ENCODE assay signal across 11 cellular contexts in genomic region chr1:11803924-11804665, GRCh38. TPM values are rescaled to one million over a fixed set of nuclear protein-coding genes. Genes with fewer than 3 reads are reported as not detected.
A peak's percentile ranks its signal among the peaks of the same experiment; 100 is the strongest.
DNase-seq lines count a peak whose midpoint lies in the region; ATAC-seq and TF ChIP-seq lines count a peak whose summit lies in the region.
"Not testable (repeated sequence)": the region's sequence is repeated elsewhere in the genome, so short reads cannot be mapped to it uniquely, and the experiment has no call there.
"Had no signal": no experiment of that assay in that cellular context is flagged by ENCODE, and none has a peak within 500 bp of the region (broad histone marks: within the 10 kb centered on the region; RNA-seq: fewer than 3 reads in every experiment).

No MANE protein-coding gene starts in this region.

- WGBS in GM23248 (ENCODE audit: low coverage in 1 of 2, low lambda C conversion rate in 2 of 2, missing lambda C conversion rate in 2 of 2), 2 experiments = 36% methylated on average over 8 to 9 of the region's 9 CpGs
- WGBS in hepatocyte (ENCODE audit: low lambda C conversion rate, missing lambda C conversion rate) = 78% methylated on average over 9 of the region's 9 CpGs
- 61 to 75% (median 72%) methylated on average over 9 of the region's 9 CpGs for WGBS in spleen, 5 donors

- H3K79me2 ChIP-seq in GM23248 (ENCODE audit: insufficient read depth) (peaks cover 46% of the 10 kb centered on the region), hepatocyte (peaks cover 52% of the 10 kb centered on the region)

- not testable (repeated sequence) for H3K9me3 ChIP-seq in GM23248 (ENCODE audit: low read depth); Panc1 (ENCODE audit: control insufficient read depth, insufficient read depth, low read depth, low read length); hepatocyte (ENCODE audit: low read depth); spleen

- H3K36me3 Mint-ChIP-seq in activated naive CD4-positive, alpha-beta T cell treated with anti-CD3 and anti-CD28 coated beads for 36 hours (ENCODE audit: low read depth) = peaks cover 11% of the 10 kb centered on the region
- H3K36me3 Mint-ChIP-seq in natural killer cell = not testable (repeated sequence)

- H3K9me2 ChIP-seq in GM23248 (ENCODE audit: insufficient read depth); hepatocyte (replicated peaks; ENCODE audit: insufficient read depth): not testable (repeated sequence)

- H3K4me3 Mint-ChIP-seq in activated naive CD4-positive, alpha-beta T cell treated with anti-CD3 and anti-CD28 coated beads for 36 hours = peak overlapping the region; percentile 99
- H3K4me3 Mint-ChIP-seq in natural killer cell = peak overlapping the region; percentile 99

- POLR2A ChIA-PET in Panc1 (lab: Charles Lee) = interaction anchor here (1.0 kb wide), 1 partner anchor 104 kb away, joined by 5 read pairs; no protein-coding TSS in a partner anchor

- H3K9me3 Mint-ChIP-seq in activated naive CD4-positive, alpha-beta T cell treated with anti-CD3 and anti-CD28 coated beads for 36 hours; natural killer cell: not testable (repeated sequence)

- H3F3A ChIP-seq in GM23248 (ENCODE audit: insufficient read depth) = peaks cover 26% of the 10 kb centered on the region

- intact Hi-C loops in Panc1 (cut with micrococcal nuclease; ENCODE audit: unreplicated experiment); activated naive CD4-positive, alpha-beta T cell treated with anti-CD3 and anti-CD28 coated beads for 36 hours (cut with micrococcal nuclease): not testable (repeated sequence)
- intact Hi-C loops in dorsolateral prefrontal cortex (cut with DNase I) = loop anchor here in 1 of 2 donors (10.0 kb wide), 1 partner anchor 159 kb away; no protein-coding TSS in a partner anchor
- intact Hi-C loops in natural killer cell (cut with micrococcal nuclease) = loop anchor here (2.0 to 10.0 kb wide), 2 partner anchors 67 to 149 kb away; partner anchors contain the start of genes AGTRAP, FBXO2 and FBXO44
- intact Hi-C loops in spleen (cut with DNase I; ENCODE audit: low total_unique reads) = loop anchor here (5.0 kb wide), 1 partner anchor 72 kb away; no protein-coding TSS in a partner anchor

- H2AFZ ChIP-seq in GM23248 = peak overlapping the region; percentile 72
- not testable (repeated sequence) for H2AFZ ChIP-seq in hepatocyte

- TF ChIP-seq POLR2A in spleen (IDR thresholded peaks at IDR 0.05) = not testable (repeated sequence)

- not testable (repeated sequence) for ATAC-seq in Panc1, natural killer cell

- H3K4me3 ChIP-seq in GM23248 = peak overlapping the region; percentile 84
- peak overlapping the region; percentile 74 to 93 for H3K4me3 ChIP-seq in Panc1 (ENCODE audit: low read depth in 2 of 2, low read length in 2 of 2)
- H3K4me3 ChIP-seq in dorsolateral prefrontal cortex = peak overlapping the region in 53 of 59 donors; percentile 38 to 100 (median 92)
- not testable (repeated sequence) for H3K4me3 ChIP-seq in hepatocyte
- peak overlapping the region in 7 of 8 donors; percentile 74 to 97 (median 84) for H3K4me3 ChIP-seq in spleen

- not testable (repeated sequence) for H3K27me3 ChIP-seq in GM23248 (replicated peaks; ENCODE audit: insufficient read depth); Panc1 (ENCODE audit: control insufficient read depth, insufficient read depth, low read length); dorsolateral prefrontal cortex; hepatocyte; spleen (replicated peaks in 1 of 7)

- peak overlapping the region; percentile 84 for H3K9ac ChIP-seq in GM23248

- H3K4me1 ChIP-seq in GM23248 (ENCODE audit: insufficient read depth) (peaks cover 28% of the 10 kb centered on the region), Panc1 (ENCODE audit: control insufficient read depth, insufficient read depth, low read length) (peaks cover 41% of the 10 kb centered on the region), hepatocyte (ENCODE audit: insufficient read depth) (peaks cover 29% of the 10 kb centered on the region), spleen (peaks cover 51 to 93% (median 77%) of the 10 kb centered on the region in 6 donors)

- not testable (repeated sequence) for H3K36me3 ChIP-seq in GM23248 (ENCODE audit: low read depth); Panc1 (ENCODE audit: control insufficient read depth, insufficient read depth, low read length); hepatocyte (replicated peaks; ENCODE audit: insufficient read depth, low read depth)
- H3K36me3 ChIP-seq in spleen = peaks cover 0 to 42% (median 30%) of the 10 kb centered on the region in 6 donors

- H3K27ac Mint-ChIP-seq in activated naive CD4-positive, alpha-beta T cell treated with anti-CD3 and anti-CD28 coated beads for 36 hours = peak overlapping the region; percentile 58
- H3K27ac Mint-ChIP-seq in natural killer cell = peak overlapping the region; percentile 95 to 97

- H3K27me3 Mint-ChIP-seq in activated naive CD4-positive, alpha-beta T cell treated with anti-CD3 and anti-CD28 coated beads for 36 hours (ENCODE audit: low read depth); natural killer cell (ENCODE audit: low read depth in 2 of 2): not testable (repeated sequence)

- peaks cover 56% of the 10 kb centered on the region for H3K4me1 Mint-ChIP-seq in activated naive CD4-positive, alpha-beta T cell treated with anti-CD3 and anti-CD28 coated beads for 36 hours (ENCODE audit: low read depth)
- H3K4me1 Mint-ChIP-seq in natural killer cell = peaks cover 68% of the 10 kb centered on the region in 2 donors

- H3K27ac ChIP-seq in 22Rv1 (peak overlapping the region; percentile 87), GM23248 (peak overlapping the region; percentile 79), Panc1 (ENCODE audit: low read length) (peak overlapping the region; percentile 94), dorsolateral prefrontal cortex (peak overlapping the region in 58 of 59 donors; percentile 7 to 99 (median 95)), hepatocyte (peak overlapping the region; percentile 99), spleen (peak overlapping the region; percentile 86 to 98 (median 97))

- not testable (repeated sequence) for TF ChIP-seq CTCF in 22Rv1 (IDR thresholded peaks at IDR 0.05); Panc1 (IDR thresholded peaks at IDR 0.05); dorsolateral prefrontal cortex (IDR thresholded peaks at IDR 0.05 in 54 of 56, conservative IDR thresholded peaks at IDR 0.05 in 2 of 56; ENCODE audit: low read depth in 1 of 56, partially characterized antibody in 56 of 56); hepatocyte (IDR thresholded peaks at IDR 0.05; ENCODE audit: poor library complexity); natural killer cell (IDR thresholded peaks at IDR 0.05); spleen (IDR thresholded peaks at IDR 0.05 in 8 of 11, conservative IDR thresholded peaks at IDR 0.05 in 3 of 11)

- peak overlapping the region; percentile 97 for H3K4me2 ChIP-seq in GM23248 (ENCODE audit: unreplicated experiment)
- H3K4me2 ChIP-seq in hepatocyte = peak overlapping the region; percentile 87

- in situ Hi-C loops in GM23248 (cut with MboI); Panc1 (cut with HindIII; ENCODE audit: low pct_unique_long_range_greater_than_20kb, low sequenced_read_pairs): not testable (repeated sequence)

- CTCF ChIA-PET in Panc1 (lab: Charles Lee) = interaction anchor here (0.9 kb wide), 1 partner anchor 19 kb away, joined by 3 read pairs; no protein-coding TSS in a partner anchor
- CTCF ChIA-PET in activated naive CD4-positive, alpha-beta T cell treated with anti-CD3 and anti-CD28 coated beads for 36 hours (lab: Charles Lee) = interaction anchor here (1.0 kb wide), 1 partner anchor 162 kb away, joined by 3 read pairs; no protein-coding TSS in a partner anchor

- not testable (repeated sequence) for H4K20me1 ChIP-seq in GM23248 (ENCODE audit: insufficient read depth)
- H4K20me1 ChIP-seq in hepatocyte (ENCODE audit: insufficient read depth, poor library complexity, severe bottlenecking) = peaks cover 11% of the 10 kb centered on the region

- TSS peak; percentile 83 for BruUV-seq in Panc1 (replicated peaks; lab: Mats Ljungman, UMichigan)

- not testable (repeated sequence) for DNase-seq in GM23248; Panc1 (ENCODE audit: low read depth, low spot score); activated naive CD4-positive, alpha-beta T cell treated with anti-CD3 and anti-CD28 coated beads for 36 hours; dorsolateral prefrontal cortex; hepatocyte (ENCODE audit: low spot score); natural killer cell; spleen

RNA-seq across cellular contexts. Expression of gene MTHFR, which starts 1.7 kb away (rescaled TPM):
- 6.6 and 16.1 TPM in 2 replicates for total RNA-seq in GM23248 (2014; rRNA removed; shearing (Covaris generic))
- polyA plus RNA-seq in GM23248 (2016; fragmentation: Nextera tagmentation; extraction: Ambion mirVana) = 5.1 and 6.5 TPM in 2 replicates
- total RNA-seq in Panc1 (2021; ENCODE audit: unreplicated experiment) = 37.4 TPM
- polyA plus RNA-seq in Panc1 (2012; ENCODE audit: insufficient read length) = 21.0 TPM
- total RNA-seq in activated naive CD4-positive, alpha-beta T cell treated with anti-CD3 and anti-CD28 coated beads for 36 hours = 1 to 10 TPM; 7.1 to 7.9 TPM
- 10 to 100 TPM; 31.4 to 70.6 (median 41.5) TPM for total RNA-seq in dorsolateral prefrontal cortex
- 29.3 and 31.0 TPM in 2 replicates for total RNA-seq in hepatocyte
- polyA plus RNA-seq in hepatocyte = 17.6 and 25.7 TPM in 2 replicates
- total RNA-seq in natural killer cell = 10 to 100 TPM; 61.8 to 78.4 (median 69.5) TPM
- total RNA-seq in spleen = 10 to 100 TPM; 46.5 to 79.8 (median 76.0) TPM
- polyA plus RNA-seq in spleen = 10 to 100 TPM in 1 of 3 donors, 1 to 10 TPM in 2; 6.7 to 23.4 (median 8.3) TPM

RNA-seq across cellular contexts. Expression of gene CLCN6, which starts 1.9 kb away (rescaled TPM):
- total RNA-seq in GM23248 (2014; rRNA removed; shearing (Covaris generic)) = 4.3 and 5.4 TPM in 2 replicates
- polyA plus RNA-seq in GM23248 (2016; fragmentation: Nextera tagmentation; extraction: Ambion mirVana) = 4.4 and 4.9 TPM in 2 replicates
- total RNA-seq in Panc1 (2021; ENCODE audit: unreplicated experiment) = 23.6 TPM
- polyA plus RNA-seq in Panc1 (2012; ENCODE audit: insufficient read length) = 11.3 TPM
- total RNA-seq in activated naive CD4-positive, alpha-beta T cell treated with anti-CD3 and anti-CD28 coated beads for 36 hours = 10 to 100 TPM; 11.3 to 11.6 TPM
- 10 to 100 TPM; 51.7 to 92.9 (median 69.7) TPM for total RNA-seq in dorsolateral prefrontal cortex
- 14.1 and 15.3 TPM in 2 replicates for total RNA-seq in hepatocyte
- 23.6 and 34.2 TPM in 2 replicates for polyA plus RNA-seq in hepatocyte
- total RNA-seq in natural killer cell = 10 to 100 TPM; 21.4 to 28.6 (median 25.6) TPM
- 10 to 100 TPM; 21.2 to 34.4 (median 27.9) TPM for total RNA-seq in spleen
- 10 to 100 TPM in 2 of 3 donors, 1 to 10 TPM in 1; 6.3 to 13.5 (median 12.4) TPM for polyA plus RNA-seq in spleen

RNA-seq across cellular contexts. Expression of gene C1orf167, which starts 42.1 kb away (rescaled TPM):
- not detected in 2 replicates for total RNA-seq in GM23248 (2014; rRNA removed; shearing (Covaris generic))
- polyA plus RNA-seq in GM23248 (2016; fragmentation: Nextera tagmentation; extraction: Ambion mirVana) (0.43 TPM in 1 of 2 replicates, not detected in the other), hepatocyte (0.37 TPM in 1 of 2 replicates, not detected in the other), spleen (1 to 10 TPM in 2 of 3 donors, under 1 TPM in 1; 0.96 to 1.7 (median 1.7) TPM)
- total RNA-seq in Panc1 (2021; ENCODE audit: unreplicated experiment) (not detected), dorsolateral prefrontal cortex (1 to 10 TPM in 2 of 120 experiments, under 1 TPM in 23, not detected in 95; 0.14 to 1.8 (median 0.57) TPM), hepatocyte (not detected in 2 replicates), natural killer cell (under 1 TPM in 1 of 3 donors, not detected in 2; 0.15 TPM), spleen (1 to 10 TPM in 1 of 7 donors, under 1 TPM in 5, not detected in 1; 0.74 to 4.8 (median 0.86) TPM)
- 1.6 TPM for polyA plus RNA-seq in Panc1 (2012; ENCODE audit: insufficient read length)
- total RNA-seq in activated naive CD4-positive, alpha-beta T cell treated with anti-CD3 and anti-CD28 coated beads for 36 hours = not detected
- total RNA-seq: G401, kidney epithelial cell, RPMI7951 had no signal

RNA-seq across cellular contexts. Expression of gene NPPA, which starts 43.5 kb away (rescaled TPM):
- total RNA-seq in GM23248 (2014; rRNA removed; shearing (Covaris generic)) = not detected in 2 replicates
- polyA plus RNA-seq in GM23248 (2016; fragmentation: Nextera tagmentation; extraction: Ambion mirVana) = not detected in 2 replicates
- not detected for total RNA-seq in Panc1 (2021; ENCODE audit: unreplicated experiment)
- polyA plus RNA-seq in Panc1 (2012; ENCODE audit: insufficient read length) = not detected
- not detected for total RNA-seq in activated naive CD4-positive, alpha-beta T cell treated with anti-CD3 and anti-CD28 coated beads for 36 hours
- total RNA-seq in dorsolateral prefrontal cortex = 1 to 10 TPM in 97 of 120 experiments, under 1 TPM in 14, not detected in 9; 0.58 to 9.9 (median 1.9) TPM
- not detected in 2 replicates for total RNA-seq in hepatocyte
- polyA plus RNA-seq in hepatocyte = 0.22 and 1.1 TPM in 2 replicates
- total RNA-seq in natural killer cell = not detected
- total RNA-seq in spleen = 1 to 10 TPM in 1 of 7 donors, not detected in 6; 2.6 TPM
- polyA plus RNA-seq in spleen = 1 to 10 TPM in 1 of 3 donors, under 1 TPM in 2; 0.22 to 2.9 (median 0.24) TPM
- total RNA-seq: G401, kidney epithelial cell, RPMI7951 had no signal

RNA-seq across cellular contexts. Expression of gene NPPB, which starts 54.6 kb away (rescaled TPM):
- not detected in 2 replicates for total RNA-seq in GM23248 (2014; rRNA removed; shearing (Covaris generic))
- polyA plus RNA-seq in GM23248 (2016; fragmentation: Nextera tagmentation; extraction: Ambion mirVana) (not detected in 2 replicates), hepatocyte (4.3 and 6.7 TPM in 2 replicates), spleen (under 1 TPM; 0.38 to 0.80 (median 0.57) TPM)
- total RNA-seq in Panc1 (2021; ENCODE audit: unreplicated experiment) (not detected), dorsolateral prefrontal cortex (1 to 10 TPM in 2 of 120 experiments, under 1 TPM in 5, not detected in 113; 0.70 to 1.4 (median 0.84) TPM), hepatocyte (1.6 and 3.9 TPM in 2 replicates), natural killer cell (not detected), spleen (not detected)
- polyA plus RNA-seq in Panc1 (2012; ENCODE audit: insufficient read length) = not detected
- total RNA-seq in activated naive CD4-positive, alpha-beta T cell treated with anti-CD3 and anti-CD28 coated beads for 36 hours = not detected
- total RNA-seq: G401, RPMI7951 had no signal
